Comparison of ENCODE assay signal across 1 cellular context in the genomic region with DNA sequence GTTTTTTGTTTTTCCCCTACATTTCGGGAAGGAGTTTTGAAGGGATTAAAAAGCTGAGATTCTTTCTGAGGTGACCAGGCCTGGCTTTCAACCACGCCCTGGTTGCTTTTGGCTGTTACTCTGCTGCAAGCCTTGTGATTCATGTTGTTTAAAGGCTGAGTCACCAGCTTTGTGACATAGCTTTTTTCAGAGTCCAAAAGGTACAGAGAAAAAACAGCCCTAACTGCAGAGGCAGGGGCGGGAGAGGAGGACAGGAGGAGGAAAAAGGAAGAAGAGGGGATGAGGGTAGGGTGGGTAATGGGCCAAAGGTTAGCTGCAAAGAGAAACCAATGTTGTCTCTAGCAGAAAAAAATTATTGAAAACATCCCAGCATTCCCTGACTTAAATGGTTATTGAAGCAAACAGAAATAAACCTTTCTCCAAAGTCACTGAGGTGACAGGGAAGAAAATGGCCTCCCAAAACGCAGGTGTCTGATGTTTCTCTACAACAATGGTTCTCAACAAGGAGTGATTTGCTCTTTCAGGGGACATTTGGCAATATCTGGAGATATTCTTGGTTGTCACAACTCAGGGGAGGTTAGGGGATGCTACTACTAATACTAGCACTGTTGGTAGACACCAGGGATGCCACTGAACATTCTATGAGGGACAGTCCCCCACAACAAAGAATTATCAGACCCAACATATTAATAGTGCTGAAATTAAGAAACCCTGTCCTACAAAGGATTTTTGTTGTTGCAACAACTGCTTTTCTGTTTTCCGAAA.
TF ChIP-seq lines count a peak whose summit lies in the region.

No MANE protein-coding gene starts in this region.

TF ChIP-seq in HepG2, 621 proteins besides CTCF, POLR2A, EP300 and RAD21 (continued from another document and continues in another):
- TF ChIP-seq, protein P1, sequence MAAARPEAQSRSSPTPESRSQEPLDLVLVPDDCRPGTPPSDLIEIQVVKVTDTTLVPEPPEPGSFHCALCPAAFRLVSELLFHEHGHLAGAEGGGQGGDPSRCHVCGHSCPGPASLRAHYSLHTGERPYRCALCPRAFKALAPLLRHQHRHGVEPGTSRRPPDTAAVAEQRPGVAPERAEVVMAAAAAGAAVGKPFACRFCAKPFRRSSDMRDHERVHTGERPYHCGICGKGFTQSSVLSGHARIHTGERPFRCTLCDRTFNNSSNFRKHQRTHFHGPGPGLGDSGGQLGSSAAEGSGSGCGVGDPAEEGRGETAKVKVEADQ (CRISPR knock-in tag; IDR thresholded peaks at IDR 0.05; ENCODE audit: borderline replicate concordance): no peak
- TF ChIP-seq, protein P2, sequence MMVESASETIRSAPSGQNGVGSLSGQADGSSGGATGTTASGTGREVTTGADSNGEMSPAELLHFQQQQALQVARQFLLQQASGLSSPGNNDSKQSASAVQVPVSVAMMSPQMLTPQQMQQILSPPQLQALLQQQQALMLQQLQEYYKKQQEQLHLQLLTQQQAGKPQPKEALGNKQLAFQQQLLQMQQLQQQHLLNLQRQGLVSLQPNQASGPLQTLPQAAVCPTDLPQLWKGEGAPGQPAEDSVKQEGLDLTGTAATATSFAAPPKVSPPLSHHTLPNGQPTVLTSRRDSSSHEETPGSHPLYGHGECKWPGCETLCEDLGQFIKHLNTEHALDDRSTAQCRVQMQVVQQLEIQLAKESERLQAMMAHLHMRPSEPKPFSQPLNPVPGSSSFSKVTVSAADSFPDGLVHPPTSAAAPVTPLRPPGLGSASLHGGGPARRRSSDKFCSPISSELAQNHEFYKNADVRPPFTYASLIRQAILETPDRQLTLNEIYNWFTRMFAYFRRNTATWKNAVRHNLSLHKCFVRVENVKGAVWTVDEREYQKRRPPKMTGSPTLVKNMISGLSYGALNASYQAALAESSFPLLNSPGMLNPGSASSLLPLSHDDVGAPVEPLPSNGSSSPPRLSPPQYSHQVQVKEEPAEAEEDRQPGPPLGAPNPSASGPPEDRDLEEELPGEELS (CRISPR knock-in tag; IDR thresholded peaks at IDR 0.05): peak; percentile 84
- TF ChIP-seq POLR2G (IDR thresholded peaks at IDR 0.05; ENCODE audit: low read depth, low read length) (peak; percentile 45), RBM22 (optimal IDR thresholded peaks at IDR 0.05; ENCODE audit: low read length) (no peak), ATAD3A (CRISPR knock-in tag; IDR thresholded peaks at IDR 0.05) (no peak), KDM5A (IDR thresholded peaks at IDR 0.05; ENCODE audit: borderline replicate concordance, low read length) (no peak), SP5 (CRISPR knock-in tag; IDR thresholded peaks at IDR 0.05; ENCODE audit: borderline replicate concordance, low read depth) (peak; percentile 48; the same call in 1 of the 2 replicates), ZFP36L1 (CRISPR knock-in tag; IDR thresholded peaks at IDR 0.05) (peak; percentile 15; the same call in 1 of the 2 replicates), ZSCAN29 (CRISPR knock-in tag; conservative IDR thresholded peaks at IDR 0.05) (no peak), THAP11 (CRISPR knock-in tag; IDR thresholded peaks at IDR 0.05) (peak; percentile 57; the same call in 1 of the 2 replicates), HOXA3 (CRISPR knock-in tag; IDR thresholded peaks at IDR 0.05) (peak; percentile 64), ZSCAN21 (CRISPR knock-in tag; IDR thresholded peaks at IDR 0.05; ENCODE audit: borderline replicate concordance) (no peak), NR1H2 (CRISPR knock-in tag; IDR thresholded peaks at IDR 0.05; ENCODE audit: borderline replicate concordance, low read depth) (no peak), KDM6A (CRISPR knock-in tag; IDR thresholded peaks at IDR 0.05; ENCODE audit: low read depth) (peak; percentile 67), NFYC (CRISPR knock-in tag; IDR thresholded peaks at IDR 0.05) (0 out of 2 replicates have a peak, but pooled peaks have one; percentile 24), SPEN (CRISPR knock-in tag; IDR thresholded peaks at IDR 0.05; ENCODE audit: low read depth) (peak; percentile 73; the same call in 1 of the 2 replicates), ZNF10 (CRISPR knock-in tag; IDR thresholded peaks at IDR 0.05; ENCODE audit: borderline replicate concordance, low read depth) (no peak), FOXP1 (IDR thresholded peaks at IDR 0.05) (no peak), FOXP1 (CRISPR knock-in tag; IDR thresholded peaks at IDR 0.05) (peak; percentile 79), ZNF629 (CRISPR knock-in tag; conservative IDR thresholded peaks at IDR 0.05) (0 out of 2 replicates have a peak, but pooled peaks have one; percentile 7)
- TF ChIP-seq, protein P3, sequence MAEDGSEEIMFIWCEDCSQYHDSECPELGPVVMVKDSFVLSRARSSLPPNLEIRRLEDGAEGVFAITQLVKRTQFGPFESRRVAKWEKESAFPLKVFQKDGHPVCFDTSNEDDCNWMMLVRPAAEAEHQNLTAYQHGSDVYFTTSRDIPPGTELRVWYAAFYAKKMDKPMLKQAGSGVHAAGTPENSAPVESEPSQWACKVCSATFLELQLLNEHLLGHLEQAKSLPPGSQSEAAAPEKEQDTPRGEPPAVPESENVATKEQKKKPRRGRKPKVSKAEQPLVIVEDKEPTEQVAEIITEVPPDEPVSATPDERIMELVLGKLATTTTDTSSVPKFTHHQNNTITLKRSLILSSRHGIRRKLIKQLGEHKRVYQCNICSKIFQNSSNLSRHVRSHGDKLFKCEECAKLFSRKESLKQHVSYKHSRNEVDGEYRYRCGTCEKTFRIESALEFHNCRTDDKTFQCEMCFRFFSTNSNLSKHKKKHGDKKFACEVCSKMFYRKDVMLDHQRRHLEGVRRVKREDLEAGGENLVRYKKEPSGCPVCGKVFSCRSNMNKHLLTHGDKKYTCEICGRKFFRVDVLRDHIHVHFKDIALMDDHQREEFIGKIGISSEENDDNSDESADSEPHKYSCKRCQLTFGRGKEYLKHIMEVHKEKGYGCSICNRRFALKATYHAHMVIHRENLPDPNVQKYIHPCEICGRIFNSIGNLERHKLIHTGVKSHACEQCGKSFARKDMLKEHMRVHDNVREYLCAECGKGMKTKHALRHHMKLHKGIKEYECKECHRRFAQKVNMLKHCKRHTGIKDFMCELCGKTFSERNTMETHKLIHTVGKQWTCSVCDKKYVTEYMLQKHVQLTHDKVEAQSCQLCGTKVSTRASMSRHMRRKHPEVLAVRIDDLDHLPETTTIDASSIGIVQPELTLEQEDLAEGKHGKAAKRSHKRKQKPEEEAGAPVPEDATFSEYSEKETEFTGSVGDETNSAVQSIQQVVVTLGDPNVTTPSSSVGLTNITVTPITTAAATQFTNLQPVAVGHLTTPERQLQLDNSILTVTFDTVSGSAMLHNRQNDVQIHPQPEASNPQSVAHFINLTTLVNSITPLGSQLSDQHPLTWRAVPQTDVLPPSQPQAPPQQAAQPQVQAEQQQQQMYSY (CRISPR knock-in tag; IDR thresholded peaks at IDR 0.05): peak; percentile 90
- TF ChIP-seq, protein P4, sequence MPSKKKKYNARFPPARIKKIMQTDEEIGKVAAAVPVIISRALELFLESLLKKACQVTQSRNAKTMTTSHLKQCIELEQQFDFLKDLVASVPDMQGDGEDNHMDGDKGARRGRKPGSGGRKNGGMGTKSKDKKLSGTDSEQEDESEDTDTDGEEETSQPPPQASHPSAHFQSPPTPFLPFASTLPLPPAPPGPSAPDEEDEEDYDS (CRISPR knock-in tag; IDR thresholded peaks at IDR 0.05): peak; percentile 89
- TF ChIP-seq, protein P5, sequence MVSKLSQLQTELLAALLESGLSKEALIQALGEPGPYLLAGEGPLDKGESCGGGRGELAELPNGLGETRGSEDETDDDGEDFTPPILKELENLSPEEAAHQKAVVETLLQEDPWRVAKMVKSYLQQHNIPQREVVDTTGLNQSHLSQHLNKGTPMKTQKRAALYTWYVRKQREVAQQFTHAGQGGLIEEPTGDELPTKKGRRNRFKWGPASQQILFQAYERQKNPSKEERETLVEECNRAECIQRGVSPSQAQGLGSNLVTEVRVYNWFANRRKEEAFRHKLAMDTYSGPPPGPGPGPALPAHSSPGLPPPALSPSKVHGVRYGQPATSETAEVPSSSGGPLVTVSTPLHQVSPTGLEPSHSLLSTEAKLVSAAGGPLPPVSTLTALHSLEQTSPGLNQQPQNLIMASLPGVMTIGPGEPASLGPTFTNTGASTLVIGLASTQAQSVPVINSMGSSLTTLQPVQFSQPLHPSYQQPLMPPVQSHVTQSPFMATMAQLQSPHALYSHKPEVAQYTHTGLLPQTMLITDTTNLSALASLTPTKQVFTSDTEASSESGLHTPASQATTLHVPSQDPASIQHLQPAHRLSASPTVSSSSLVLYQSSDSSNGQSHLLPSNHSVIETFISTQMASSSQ (IDR thresholded peaks at IDR 0.05; ENCODE audit: low read depth): peak; percentile 25; the same call in 1 of the 2 replicates
- TF ChIP-seq, protein P5 (CRISPR knock-in tag; IDR thresholded peaks at IDR 0.05; ENCODE audit: borderline replicate concordance): no peak
- TF ChIP-seq, protein P6, sequence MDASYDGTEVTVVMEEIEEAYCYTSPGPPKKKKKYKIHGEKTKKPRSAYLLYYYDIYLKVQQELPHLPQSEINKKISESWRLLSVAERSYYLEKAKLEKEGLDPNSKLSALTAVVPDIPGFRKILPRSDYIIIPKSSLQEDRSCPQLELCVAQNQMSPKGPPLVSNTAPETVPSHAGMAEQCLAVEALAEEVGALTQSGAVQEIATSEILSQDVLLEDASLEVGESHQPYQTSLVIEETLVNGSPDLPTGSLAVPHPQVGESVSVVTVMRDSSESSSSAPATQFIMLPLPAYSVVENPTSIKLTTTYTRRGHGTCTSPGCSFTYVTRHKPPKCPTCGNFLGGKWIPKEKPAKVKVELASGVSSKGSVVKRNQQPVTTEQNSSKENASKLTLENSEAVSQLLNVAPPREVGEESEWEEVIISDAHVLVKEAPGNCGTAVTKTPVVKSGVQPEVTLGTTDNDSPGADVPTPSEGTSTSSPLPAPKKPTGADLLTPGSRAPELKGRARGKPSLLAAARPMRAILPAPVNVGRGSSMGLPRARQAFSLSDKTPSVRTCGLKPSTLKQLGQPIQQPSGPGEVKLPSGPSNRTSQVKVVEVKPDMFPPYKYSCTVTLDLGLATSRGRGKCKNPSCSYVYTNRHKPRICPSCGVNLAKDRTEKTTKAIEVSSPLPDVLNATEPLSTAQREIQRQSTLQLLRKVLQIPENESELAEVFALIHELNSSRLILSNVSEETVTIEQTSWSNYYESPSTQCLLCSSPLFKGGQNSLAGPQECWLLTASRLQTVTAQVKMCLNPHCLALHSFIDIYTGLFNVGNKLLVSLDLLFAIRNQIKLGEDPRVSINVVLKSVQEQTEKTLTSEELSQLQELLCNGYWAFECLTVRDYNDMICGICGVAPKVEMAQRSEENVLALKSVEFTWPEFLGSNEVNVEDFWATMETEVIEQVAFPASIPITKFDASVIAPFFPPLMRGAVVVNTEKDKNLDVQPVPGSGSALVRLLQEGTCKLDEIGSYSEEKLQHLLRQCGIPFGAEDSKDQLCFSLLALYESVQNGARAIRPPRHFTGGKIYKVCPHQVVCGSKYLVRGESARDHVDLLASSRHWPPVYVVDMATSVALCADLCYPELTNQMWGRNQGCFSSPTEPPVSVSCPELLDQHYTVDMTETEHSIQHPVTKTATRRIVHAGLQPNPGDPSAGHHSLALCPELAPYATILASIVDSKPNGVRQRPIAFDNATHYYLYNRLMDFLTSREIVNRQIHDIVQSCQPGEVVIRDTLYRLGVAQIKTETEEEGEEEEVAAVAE (CRISPR knock-in tag; IDR thresholded peaks at IDR 0.05; ENCODE audit: borderline replicate concordance): peak; percentile 36; the same call in 1 of the 2 replicates
- TF ChIP-seq, protein P7, sequence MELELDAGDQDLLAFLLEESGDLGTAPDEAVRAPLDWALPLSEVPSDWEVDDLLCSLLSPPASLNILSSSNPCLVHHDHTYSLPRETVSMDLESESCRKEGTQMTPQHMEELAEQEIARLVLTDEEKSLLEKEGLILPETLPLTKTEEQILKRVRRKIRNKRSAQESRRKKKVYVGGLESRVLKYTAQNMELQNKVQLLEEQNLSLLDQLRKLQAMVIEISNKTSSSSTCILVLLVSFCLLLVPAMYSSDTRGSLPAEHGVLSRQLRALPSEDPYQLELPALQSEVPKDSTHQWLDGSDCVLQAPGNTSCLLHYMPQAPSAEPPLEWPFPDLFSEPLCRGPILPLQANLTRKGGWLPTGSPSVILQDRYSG (CRISPR knock-in tag; IDR thresholded peaks at IDR 0.05): no peak
- TF ChIP-seq, protein P8, sequence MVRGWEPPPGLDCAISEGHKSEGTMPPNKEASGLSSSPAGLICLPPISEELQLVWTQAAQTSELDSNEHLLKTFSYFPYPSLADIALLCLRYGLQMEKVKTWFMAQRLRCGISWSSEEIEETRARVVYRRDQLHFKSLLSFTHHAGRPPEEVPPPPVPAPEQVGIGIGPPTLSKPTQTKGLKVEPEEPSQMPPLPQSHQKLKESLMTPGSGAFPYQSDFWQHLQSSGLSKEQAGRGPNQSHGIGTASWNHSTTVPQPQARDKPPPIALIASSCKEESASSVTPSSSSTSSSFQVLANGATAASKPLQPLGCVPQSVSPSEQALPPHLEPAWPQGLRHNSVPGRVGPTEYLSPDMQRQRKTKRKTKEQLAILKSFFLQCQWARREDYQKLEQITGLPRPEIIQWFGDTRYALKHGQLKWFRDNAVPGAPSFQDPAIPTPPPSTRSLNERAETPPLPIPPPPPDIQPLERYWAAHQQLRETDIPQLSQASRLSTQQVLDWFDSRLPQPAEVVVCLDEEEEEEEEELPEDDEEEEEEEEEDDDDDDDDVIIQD (CRISPR knock-in tag; IDR thresholded peaks at IDR 0.05; ENCODE audit: low read depth): peak; percentile 57; the same call in 1 of the 2 replicates
- TF ChIP-seq, protein P9, sequence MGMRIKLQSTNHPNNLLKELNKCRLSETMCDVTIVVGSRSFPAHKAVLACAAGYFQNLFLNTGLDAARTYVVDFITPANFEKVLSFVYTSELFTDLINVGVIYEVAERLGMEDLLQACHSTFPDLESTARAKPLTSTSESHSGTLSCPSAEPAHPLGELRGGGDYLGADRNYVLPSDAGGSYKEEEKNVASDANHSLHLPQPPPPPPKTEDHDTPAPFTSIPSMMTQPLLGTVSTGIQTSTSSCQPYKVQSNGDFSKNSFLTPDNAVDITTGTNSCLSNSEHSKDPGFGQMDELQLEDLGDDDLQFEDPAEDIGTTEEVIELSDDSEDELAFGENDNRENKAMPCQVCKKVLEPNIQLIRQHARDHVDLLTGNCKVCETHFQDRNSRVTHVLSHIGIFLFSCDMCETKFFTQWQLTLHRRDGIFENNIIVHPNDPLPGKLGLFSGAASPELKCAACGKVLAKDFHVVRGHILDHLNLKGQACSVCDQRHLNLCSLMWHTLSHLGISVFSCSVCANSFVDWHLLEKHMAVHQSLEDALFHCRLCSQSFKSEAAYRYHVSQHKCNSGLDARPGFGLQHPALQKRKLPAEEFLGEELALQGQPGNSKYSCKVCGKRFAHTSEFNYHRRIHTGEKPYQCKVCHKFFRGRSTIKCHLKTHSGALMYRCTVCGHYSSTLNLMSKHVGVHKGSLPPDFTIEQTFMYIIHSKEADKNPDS (CRISPR knock-in tag; IDR thresholded peaks at IDR 0.05): no peak; the same call in 1 of the 2 replicates
